Comparison of ENCODE assay signal across 8 cellular contexts in the genomic region with DNA sequence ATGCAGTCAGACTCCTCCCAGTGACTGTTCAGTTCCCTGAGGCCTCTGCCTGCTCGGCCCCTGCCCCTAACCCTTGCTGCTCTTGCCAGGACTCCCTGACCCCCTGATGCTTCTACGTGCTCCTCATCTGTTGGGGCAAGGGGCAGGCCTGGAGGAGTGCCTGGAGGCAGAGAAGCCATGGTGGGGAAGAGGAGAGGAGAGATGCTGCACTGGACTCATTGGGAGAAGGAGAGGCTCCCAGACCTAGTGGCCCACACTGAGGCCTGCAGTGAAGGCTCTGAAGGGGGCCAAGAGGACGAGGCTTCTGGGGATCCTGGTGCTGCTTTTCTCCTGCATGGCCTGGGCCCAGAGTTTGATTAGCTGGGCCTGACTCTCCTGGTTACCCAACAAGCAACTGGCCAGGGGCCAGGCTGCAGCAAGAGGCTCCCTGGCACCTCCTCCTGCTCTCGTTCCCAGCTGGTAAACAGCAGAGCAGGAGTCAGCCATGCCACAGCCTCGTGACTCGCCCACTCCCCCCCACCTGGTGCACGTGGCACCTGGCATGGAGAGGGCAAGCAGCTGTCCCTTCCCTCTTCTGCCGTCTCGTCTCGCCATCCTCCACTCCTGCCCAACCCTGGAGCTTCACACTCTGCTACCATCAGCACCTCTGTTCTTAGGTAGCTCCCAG. TPM values are rescaled to one million over a fixed set of nuclear protein-coding genes. Genes with fewer than 3 reads are reported as not detected.
DNase-seq lines count a peak whose midpoint lies in the region; ATAC-seq lines count a peak whose summit lies in the region.

No MANE protein-coding gene starts in this region.

- H3K27me3 ChIP-seq in CD4-positive, CD25-positive, alpha-beta regulatory T cell (ENCODE audit: control insufficient read depth, insufficient read depth, low read length), result no peaks in the 10 kb centered on the region
- H3K27me3 ChIP-seq in mucosa of stomach (ENCODE audit: control insufficient read depth, insufficient read depth, low read length), result peaks cover under 1% of the 10 kb centered on the region

- DNase-seq in CD4-positive, CD25-positive, alpha-beta regulatory T cell, result no peak
- DNase-seq in NCI-H1105 treated with DMSO at 0.1 percent for 48 hours (lab: John Stamatoyannopoulos, UW), result peak; percentile 88
- DNase-seq in cerebellar nuclear complex (lab: John Stamatoyannopoulos, UW), result peak; percentile 58 to 63
- DNase-seq in putamen (ENCODE audit: low spot score), result no peak
- no peak for DNase-seq in NCI-H1436 treated with DMSO at 0.1 percent for 48 hours (lab: John Stamatoyannopoulos, UW)
- no peak for DNase-seq in OCI-M2 (lab: John Stamatoyannopoulos, UW; ENCODE audit: unreplicated experiment)
- no peak for DNase-seq in activated T-cell treated with anti-CD3 and anti-CD28 coated beads, Interleukin-2, amount 50 U/mL, for 72 hours

- H3K27ac ChIP-seq in CD4-positive, CD25-positive, alpha-beta regulatory T cell (ENCODE audit: insufficient read depth, low read length, poor library complexity, severe bottlenecking), result peak overlapping the region; percentile 44

- peak overlapping the region; percentile 49 to 80 (median 68) for H3K4me3 Mint-ChIP-seq in CD4-positive, CD25-positive, alpha-beta regulatory T cell
- peak overlapping the region in 1 of 2 donors; percentile 71 for H3K4me3 Mint-ChIP-seq in activated T-cell treated with anti-CD3 and anti-CD28 coated beads, Interleukin-2, amount 50 U/mL, for 72 hours

- no peaks in the 10 kb centered on the region for H3K36me3 ChIP-seq in CD4-positive, CD25-positive, alpha-beta regulatory T cell (ENCODE audit: control insufficient read depth, insufficient read depth, low read length)
- H3K36me3 ChIP-seq in mucosa of stomach (ENCODE audit: control insufficient read depth, insufficient read depth, low read length), result no peaks in the 10 kb centered on the region

- H3K4me3 ChIP-seq in CD4-positive, CD25-positive, alpha-beta regulatory T cell (ENCODE audit: low read depth, low read length), result peak overlapping the region; percentile 32
- H3K4me3 ChIP-seq in mucosa of stomach (ENCODE audit: low read length), result no peak overlapping the region

- ATAC-seq in CD4-positive, CD25-positive, alpha-beta regulatory T cell (ENCODE audit: low read depth in 2 of 2), result no peak
- no peak for ATAC-seq in activated T-cell treated with anti-CD3 and anti-CD28 coated beads, Interleukin-2, amount 50 U/mL, for 72 hours (replicated peaks in 1 of 2)

- no peaks in the 10 kb centered on the region for H3K27me3 Mint-ChIP-seq in CD4-positive, CD25-positive, alpha-beta regulatory T cell
- H3K27me3 Mint-ChIP-seq in activated T-cell treated with anti-CD3 and anti-CD28 coated beads, Interleukin-2, amount 50 U/mL, for 72 hours (ENCODE audit: low read depth), result no peaks in the 10 kb centered on the region

- H3K27ac Mint-ChIP-seq in CD4-positive, CD25-positive, alpha-beta regulatory T cell, result peak overlapping the region in 2 of 3 donors; percentile 62 to 82
- no peak overlapping the region for H3K27ac Mint-ChIP-seq in activated T-cell treated with anti-CD3 and anti-CD28 coated beads, Interleukin-2, amount 50 U/mL, for 72 hours

- peak overlapping the region; percentile 90 for H3K9ac ChIP-seq in mucosa of stomach (ENCODE audit: low read length)

- H3K9me3 Mint-ChIP-seq in CD4-positive, CD25-positive, alpha-beta regulatory T cell, result no peaks in the 10 kb centered on the region
- no peaks in the 10 kb centered on the region for H3K9me3 Mint-ChIP-seq in activated T-cell treated with anti-CD3 and anti-CD28 coated beads, Interleukin-2, amount 50 U/mL, for 72 hours

- peaks cover 17 to 87% (median 47%) of the 10 kb centered on the region in 4 donors for H3K4me1 Mint-ChIP-seq in CD4-positive, CD25-positive, alpha-beta regulatory T cell
- H3K4me1 Mint-ChIP-seq in activated T-cell treated with anti-CD3 and anti-CD28 coated beads, Interleukin-2, amount 50 U/mL, for 72 hours (ENCODE audit: low read depth), result peaks cover 87% of the 10 kb centered on the region

- H3K36me3 Mint-ChIP-seq in CD4-positive, CD25-positive, alpha-beta regulatory T cell, result no peaks in the 10 kb centered on the region
- no peaks in the 10 kb centered on the region for H3K36me3 Mint-ChIP-seq in activated T-cell treated with anti-CD3 and anti-CD28 coated beads, Interleukin-2, amount 50 U/mL, for 72 hours (ENCODE audit: insufficient read depth in 2 of 2)

- H3K4me1 ChIP-seq in CD4-positive, CD25-positive, alpha-beta regulatory T cell (ENCODE audit: control insufficient read depth, insufficient read depth, low read length, poor library complexity, severe bottlenecking), result peaks cover 92% of the 10 kb centered on the region
- peaks cover 39% of the 10 kb centered on the region for H3K4me1 ChIP-seq in mucosa of stomach (ENCODE audit: control insufficient read depth, insufficient read depth, low read length)

- H3K9me3 ChIP-seq in CD4-positive, CD25-positive, alpha-beta regulatory T cell (ENCODE audit: control insufficient read depth in 2 of 2, low read length in 2 of 2), result no peaks in the 10 kb centered on the region
- H3K9me3 ChIP-seq in mucosa of stomach (ENCODE audit: control insufficient read depth, low read length), result no peaks in the 10 kb centered on the region

RNA-seq across cellular contexts. Expression of a gene that starts 0.8 kb away (rescaled TPM):
- 6.2 TPM for total RNA-seq in CD4-positive, CD25-positive, alpha-beta regulatory T cell
- 10 to 100 TPM; 10.6 to 16.7 (median 15.1) TPM for polyA plus RNA-seq in CD4-positive, CD25-positive, alpha-beta regulatory T cell
- 10 to 100 TPM in 1 of 2 donors, 1 to 10 TPM in 1; 1.8 to 10.3 TPM for total RNA-seq in activated T-cell treated with anti-CD3 and anti-CD28 coated beads, Interleukin-2, amount 50 U/mL, for 72 hours

RNA-seq across cellular contexts. Expression of a gene that starts 7.2 kb away (rescaled TPM):
- total RNA-seq in CD4-positive, CD25-positive, alpha-beta regulatory T cell, result 0.94 TPM
- polyA plus RNA-seq in CD4-positive, CD25-positive, alpha-beta regulatory T cell, result 1 to 10 TPM; 1.3 to 4.0 (median 2.8) TPM
- 1 to 10 TPM; 2.1 to 4.4 TPM for total RNA-seq in activated T-cell treated with anti-CD3 and anti-CD28 coated beads, Interleukin-2, amount 50 U/mL, for 72 hours

RNA-seq across cellular contexts. Expression of a gene that starts 21.1 kb away (rescaled TPM):
- total RNA-seq in CD4-positive, CD25-positive, alpha-beta regulatory T cell, result not detected
- under 1 TPM in 1 of 4 donors, not detected in 3; 0.25 TPM for polyA plus RNA-seq in CD4-positive, CD25-positive, alpha-beta regulatory T cell
- under 1 TPM in 1 of 2 donors, not detected in 1; 0.25 TPM for total RNA-seq in activated T-cell treated with anti-CD3 and anti-CD28 coated beads, Interleukin-2, amount 50 U/mL, for 72 hours

RNA-seq across cellular contexts. Expression of a gene that starts 27.2 kb away (rescaled TPM):
- 0.22 TPM for total RNA-seq in CD4-positive, CD25-positive, alpha-beta regulatory T cell
- polyA plus RNA-seq in CD4-positive, CD25-positive, alpha-beta regulatory T cell, result under 1 TPM in 2 of 4 donors, not detected in 2; 0.15 to 0.33 TPM
- under 1 TPM; 0.19 to 0.88 TPM for total RNA-seq in activated T-cell treated with anti-CD3 and anti-CD28 coated beads, Interleukin-2, amount 50 U/mL, for 72 hours

RNA-seq across cellular contexts. Expression of a gene that starts 42.2 kb away (rescaled TPM):
- total RNA-seq in CD4-positive, CD25-positive, alpha-beta regulatory T cell, result 12.6 TPM
- polyA plus RNA-seq in CD4-positive, CD25-positive, alpha-beta regulatory T cell, result 10 to 100 TPM in 3 of 4 donors, 1 to 10 TPM in 1; 9.5 to 18.0 (median 14.3) TPM
- total RNA-seq in activated T-cell treated with anti-CD3 and anti-CD28 coated beads, Interleukin-2, amount 50 U/mL, for 72 hours, result 10 to 100 TPM; 26.3 to 29.3 TPM

Comparison
In these comparisons a context has a peak if more than half of its experiments do, and no peak if none do; other contexts are left out.
1. DNase-seq: peak in NCI-H1105 treated with DMSO at 0.1 percent for 48 hours (single experiment) and cerebellar nuclear complex (2 of 2); none in CD4-positive, CD25-positive, alpha-beta regulatory T cell (0 of 3), putamen (single experiment), NCI-H1436 treated with DMSO at 0.1 percent for 48 hours (single experiment), OCI-M2 (single experiment) and activated T-cell treated with anti-CD3 and anti-CD28 coated beads, Interleukin-2, amount 50 U/mL, for 72 hours (0 of 2).